Comparison of ENCODE assay signal across 25 cellular contexts in the genomic region with DNA sequence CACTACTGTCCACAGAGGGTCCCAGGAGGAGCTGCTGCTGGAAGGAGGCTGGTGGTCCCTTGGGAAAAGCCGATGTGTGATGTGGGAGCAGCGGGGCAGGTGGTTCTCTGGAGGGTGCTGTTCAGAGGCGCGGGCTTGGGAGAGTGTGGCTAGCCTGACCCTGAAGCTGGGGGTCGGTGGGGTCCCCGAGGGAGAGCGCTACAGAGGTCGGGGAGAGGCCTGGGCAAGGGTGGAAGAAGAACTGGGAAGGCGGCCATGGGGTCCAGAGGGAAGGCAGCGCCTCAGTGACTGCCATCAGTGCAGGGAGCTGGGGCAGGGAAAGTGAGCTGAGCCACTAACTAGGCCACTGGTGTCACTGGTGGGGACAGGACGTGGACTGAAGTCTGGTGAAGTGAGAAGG. TPM values are rescaled to one million over a fixed set of nuclear protein-coding genes. Genes with fewer than 3 reads are reported as not detected.
"Had no signal": no experiment of that assay in that cellular context is flagged by ENCODE, and none has a peak within 500 bp of the region (broad histone marks: within the 10 kb centered on the region; RNA-seq: fewer than 3 reads in every experiment).

No MANE protein-coding gene starts in this region.

- H3K27me3 ChIP-seq: breast epithelium had no signal

- H3K27ac Mint-ChIP-seq: activated naive CD4-positive, alpha-beta T cell treated with anti-CD3 and anti-CD28 coated beads for 36 hours; T-cell had no signal

- H3K4me3 Mint-ChIP-seq: activated naive CD4-positive, alpha-beta T cell treated with anti-CD3 and anti-CD28 coated beads for 36 hours; activated naive CD8-positive, alpha-beta T cell treated with anti-CD3 and anti-CD28 coated beads, Interleukin-2, amount 10 ng/mL, durations not matched to agents 7 days and 5 days; T-cell had no signal

- H3K4me3 ChIP-seq: breast epithelium, SK-N-MC had no signal

- H3K27me3 Mint-ChIP-seq: activated naive CD8-positive, alpha-beta T cell treated with anti-CD3 and anti-CD28 coated beads, Interleukin-2, amount 10 ng/mL, durations not matched to agents 7 days and 5 days; T-cell had no signal

- ATAC-seq: Panc1, Right ventricle myocardium inferior, T-cell had no signal

- H3K9me3 ChIP-seq: breast epithelium had no signal

- H3K9me3 Mint-ChIP-seq: activated naive CD4-positive, alpha-beta T cell treated with anti-CD3 and anti-CD28 coated beads for 36 hours; activated naive CD8-positive, alpha-beta T cell treated with anti-CD3 and anti-CD28 coated beads, Interleukin-2, amount 10 ng/mL, durations not matched to agents 7 days and 5 days; T-cell had no signal

- DNase-seq: activated CD4-positive, CD25-positive, alpha-beta regulatory T cell; activated effector memory CD4-positive, alpha-beta T cell treated with Interleukin-2 at 50 U/mL for 16 hours; activated naive CD4-positive, alpha-beta T cell treated with anti-CD3 and anti-CD28 coated beads for 36 hours; activated naive CD8-positive, alpha-beta T cell treated with anti-CD3 and anti-CD28 coated beads, Interleukin-2, amount 10 ng/mL, durations not matched to agents 7 days and 5 days; activated T-cell treated with anti-CD3 and anti-CD28 coated beads for 4 hours; aorta; caudate nucleus; Kasumi-1; KBM-7; NCI-H1105 treated with DMSO at 0.1 percent for 48 hours; NCI-H1436 treated with DMSO at 0.1 percent for 48 hours; NCI-H187; NCI-H2081; NCI-H510A treated with DMSO at 0.1 percent for 48 hours; NCI-H69; NK-92 treated with Interleukin-12 subunit alpha and Interleukin-12 subunit beta, amount 100 ng/mL, for 24 hours; OCI-M1; RPMI8226; T-cell had no signal

- H3K27ac ChIP-seq: breast epithelium, SK-N-MC, VCaP had no signal

- H3K4me1 Mint-ChIP-seq: activated naive CD8-positive, alpha-beta T cell treated with anti-CD3 and anti-CD28 coated beads, Interleukin-2, amount 10 ng/mL, durations not matched to agents 7 days and 5 days; T-cell had no signal

- H3K4me1 ChIP-seq: breast epithelium had no signal

RNA-seq across cellular contexts. Expression of a gene that starts 32.5 kb away (rescaled TPM):
- total RNA-seq: T-helper 2 cell treated with Interferon-gamma antibody and Interleukin-4, amounts not matched to agents 100 ng/mL and 5 ng/mL, for 36 hours had no signal
